Comparison of ENCODE assay signal across 9 cellular contexts in the genomic region with DNA sequence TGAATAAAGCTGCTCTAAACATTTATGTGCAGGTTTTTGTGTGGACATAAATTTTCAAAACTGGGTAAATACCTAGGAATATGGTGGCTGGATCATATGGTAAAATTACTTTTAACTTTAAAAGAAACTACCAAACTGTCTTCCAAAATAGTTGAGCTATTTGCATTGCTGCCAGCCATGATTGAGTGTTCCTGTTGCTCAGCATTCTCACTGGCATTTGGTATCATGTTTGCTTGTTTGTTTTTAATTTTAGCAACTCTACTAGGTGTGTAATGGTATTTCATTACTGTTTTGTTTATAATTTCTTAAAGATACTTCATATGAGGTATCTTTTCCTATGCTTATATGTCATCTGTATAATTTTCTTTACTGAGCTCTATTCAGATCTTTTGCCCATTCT.
"Had no signal": no experiment of that assay in that cellular context is flagged by ENCODE, and none has a peak within 500 bp of the region (broad histone marks: within the 10 kb centered on the region; RNA-seq: fewer than 3 reads in every experiment).

No MANE protein-coding gene starts in this region.

- H3K4me1 Mint-ChIP-seq: IgD-negative memory B cell had no signal

- H3K27ac Mint-ChIP-seq: IgD-negative memory B cell had no signal

- ATAC-seq: HepG2, K562 had no signal

- H3K27ac ChIP-seq: HL-60, KMS-11 had no signal

- H3K36me3 Mint-ChIP-seq: IgD-negative memory B cell had no signal

- H3K4me3 ChIP-seq: K562 had no signal

- H3K4me3 Mint-ChIP-seq: IgD-negative memory B cell had no signal

- DNase-seq: IMR-90, KBM-7, KG1 had no signal

- FAIRE-seq: HepG2, HTR-8/SVneo, K562 had no signal

- H3K27me3 Mint-ChIP-seq: IgD-negative memory B cell had no signal
